18 cellular contexts compared by ENCODE assay signal in genomic region chr2:226622484-226622883, GRCh38.
A peak's percentile ranks its signal among the peaks of the same experiment; 100 is the strongest.
DNase-seq lines count a peak whose midpoint lies in the region; ATAC-seq, FAIRE-seq and TF ChIP-seq lines count a peak whose summit lies in the region.
"Had no signal": no experiment of that assay in that cellular context is flagged by ENCODE, and none has a peak within 500 bp of the region (broad histone marks: within the 10 kb centered on the region; RNA-seq: fewer than 3 reads in every experiment).

No MANE protein-coding gene starts in this region.

- POLR2A ChIA-PET in A549 (lab: Yijun Ruan, JAX), result no interaction called here

- no peaks in the 10 kb centered on the region for H3K9me3 Mint-ChIP-seq in activated naive CD8-positive, alpha-beta T cell treated with anti-CD3 and anti-CD28 coated beads for 36 hours
- H3K9me3 Mint-ChIP-seq in natural killer cell, result peaks cover 0 to 4% of the 10 kb centered on the region in 2 donors
- H3K9me3 Mint-ChIP-seq: activated B cell treated with CpG ODN at 0.5 μM for 24 hours had no signal

- CTCF ChIA-PET in A549 (lab: Yijun Ruan, JAX), result interaction anchor here (0.6 to 0.7 kb wide), 2 partner anchors 218 to 392 kb away, joined by 3 read pairs; no protein-coding TSS in a partner anchor

- dilution Hi-C loops in keratinocyte (cut with MboI; ENCODE audit: extremely low pct_ligation_motif_present, low sequenced_read_pairs), result no loop called here

- H3K4me3 ChIP-seq in A549 (no peak overlapping the region), astrocyte of the spinal cord (ENCODE audit: low read depth, low read length) (no peak overlapping the region), keratinocyte (ENCODE audit: control insufficient read depth in 2 of 3, extremely low read depth in 1 of 3, insufficient read depth in 2 of 3, low read depth in 1 of 3, low read length in 3 of 3) (no peak overlapping the region)

- no peaks in the 10 kb centered on the region for H3K79me2 ChIP-seq in keratinocyte (ENCODE audit: control insufficient read depth, insufficient read depth, low read length)

- H3K4me3 Mint-ChIP-seq in activated naive CD8-positive, alpha-beta T cell treated with anti-CD3 and anti-CD28 coated beads for 36 hours, result no peak overlapping the region
- no peak overlapping the region for H3K4me3 Mint-ChIP-seq in natural killer cell
- H3K4me3 Mint-ChIP-seq: activated B cell treated with CpG ODN at 0.5 μM for 24 hours; activated CD8-positive, alpha-beta memory T cell treated with anti-CD3 and anti-CD28 coated beads, Interleukin-2, amount 10 ng/mL, durations not matched to agents 7 days and 5 days; brain; naive thymus-derived CD4-positive, alpha-beta T cell; stimulated activated naive B cell treated with anti-CD40 and anti-IgM and Interleukin-4, amounts not matched to agents 10 μg/mL and 1 μg/mL and 100 μg/mL, for 72 hours had no signal

- in situ Hi-C loops in astrocyte of the spinal cord (cut with HindIII; ENCODE audit: low sequenced_read_pairs), result no loop called here

- H3K4me1 ChIP-seq in A549, result peaks cover 14% of the 10 kb centered on the region
- H3K4me1 ChIP-seq in keratinocyte (ENCODE audit: control insufficient read depth, extremely low read depth, insufficient read depth, low read length), result no peaks in the 10 kb centered on the region

- 72% methylated on average over 2 of the region's 2 CpGs for WGBS in A549 (ENCODE audit: missing lambda C conversion rate)

- no peaks in the 10 kb centered on the region for H3K36me3 Mint-ChIP-seq in activated naive CD8-positive, alpha-beta T cell treated with anti-CD3 and anti-CD28 coated beads for 36 hours
- no peaks in the 10 kb centered on the region for H3K36me3 Mint-ChIP-seq in natural killer cell
- H3K36me3 Mint-ChIP-seq: activated CD8-positive, alpha-beta memory T cell treated with anti-CD3 and anti-CD28 coated beads, Interleukin-2, amount 10 ng/mL, durations not matched to agents 7 days and 5 days; brain; stimulated activated naive B cell treated with anti-CD40 and anti-IgM and Interleukin-4, amounts not matched to agents 10 μg/mL and 1 μg/mL and 100 μg/mL, for 72 hours had no signal

- H3K27ac Mint-ChIP-seq in activated naive CD8-positive, alpha-beta T cell treated with anti-CD3 and anti-CD28 coated beads for 36 hours, result no peak overlapping the region
- H3K27ac Mint-ChIP-seq in natural killer cell, result no peak overlapping the region
- H3K27ac Mint-ChIP-seq: activated B cell treated with CpG ODN at 0.5 μM for 24 hours; activated CD8-positive, alpha-beta memory T cell treated with anti-CD3 and anti-CD28 coated beads, Interleukin-2, amount 10 ng/mL, durations not matched to agents 7 days and 5 days; naive thymus-derived CD4-positive, alpha-beta T cell; stimulated activated naive B cell treated with anti-CD40 and anti-IgM and Interleukin-4, amounts not matched to agents 10 μg/mL and 1 μg/mL and 100 μg/mL, for 72 hours had no signal

- H3K9me3 ChIP-seq in A549 (0 out of 3 replicates have a peak, but pooled peaks cover 4% of the 10 kb centered on the region), keratinocyte (ENCODE audit: control insufficient read depth, low read depth, low read length) (no peaks in the 10 kb centered on the region)
- H3K9me3 ChIP-seq: Caco-2 had no signal

- H3K27me3 Mint-ChIP-seq in activated naive CD8-positive, alpha-beta T cell treated with anti-CD3 and anti-CD28 coated beads for 36 hours, result no peaks in the 10 kb centered on the region
- peaks cover 0 to 8% of the 10 kb centered on the region in 2 donors for H3K27me3 Mint-ChIP-seq in natural killer cell (ENCODE audit: low read depth in 2 of 2)

- intact Hi-C loops in natural killer cell (cut with micrococcal nuclease), result no loop called here

- no peak overlapping the region for H3K27ac ChIP-seq in A549
- H3K27ac ChIP-seq in keratinocyte (ENCODE audit: control insufficient read depth, insufficient read depth, low read length), result no peak overlapping the region

- no peaks in the 10 kb centered on the region for H3K4me1 Mint-ChIP-seq in activated naive CD8-positive, alpha-beta T cell treated with anti-CD3 and anti-CD28 coated beads for 36 hours
- no peaks in the 10 kb centered on the region for H3K4me1 Mint-ChIP-seq in natural killer cell
- H3K4me1 Mint-ChIP-seq: activated B cell treated with CpG ODN at 0.5 μM for 24 hours; activated CD8-positive, alpha-beta memory T cell treated with anti-CD3 and anti-CD28 coated beads, Interleukin-2, amount 10 ng/mL, durations not matched to agents 7 days and 5 days; stimulated activated naive B cell treated with anti-CD40 and anti-IgM and Interleukin-4, amounts not matched to agents 10 μg/mL and 1 μg/mL and 100 μg/mL, for 72 hours had no signal

- no peaks in the 10 kb centered on the region for H3K27me3 ChIP-seq in keratinocyte (ENCODE audit: control insufficient read depth, extremely low read depth, insufficient read depth, low read length)

- H3K4me2 ChIP-seq in A549 (no peak overlapping the region), keratinocyte (ENCODE audit: control insufficient read depth, extremely low read depth, insufficient read depth, low read depth, low read length) (no peak overlapping the region)

- no peak for TF ChIP-seq POLR2A in A549 (IDR thresholded peaks at IDR 0.05; ENCODE audit: low read length)

- H3K36me3 ChIP-seq in keratinocyte (ENCODE audit: control insufficient read depth in 2 of 2, extremely low read depth in 1 of 2, insufficient read depth in 2 of 2, low read length in 2 of 2), result peaks cover 0 to 1% of the 10 kb centered on the region in 2 experiments

- no peak for TF ChIP-seq CTCF in A549 (IDR thresholded peaks at IDR 0.05)
- TF ChIP-seq CTCF in astrocyte of the spinal cord (IDR thresholded peaks at IDR 0.05; ENCODE audit: low read depth, low read length), result peak; percentile 24
- TF ChIP-seq CTCF in keratinocyte (optimal IDR thresholded peaks at IDR 0.05 in 1 of 3, IDR thresholded peaks at IDR 0.05 in 1 of 3, conservative IDR thresholded peaks at IDR 0.05 in 1 of 3; ENCODE audit: extremely low read depth in 1 of 3, insufficient read depth in 2 of 3, low read length in 3 of 3), result peak in 2 of 3 experiments; percentile 13 to 20
- TF ChIP-seq CTCF in natural killer cell (IDR thresholded peaks at IDR 0.05), result no peak

- H2AFZ ChIP-seq in keratinocyte (ENCODE audit: control insufficient read depth, low read length), result no peak overlapping the region

- DNase-seq in A549 (ENCODE audit: low read depth in 1 of 2, low spot score in 1 of 2) (peak in 1 of 2 experiments; percentile 17), HuH-7 (ENCODE audit: low spot score) (peak; percentile 20), astrocyte of the spinal cord (ENCODE audit: low read depth, low spot score) (no peak), keratinocyte (ENCODE audit: low read depth, low spot score) (no peak), natural killer cell (no peak)
- no peak for DNase-seq in stimulated activated CD4-positive, alpha-beta T cell treated with anti-CD3 and anti-CD28 coated beads, Interleukin-12 subunit alpha, Interleukin-12 subunit beta, amount 100 ng/mL, for 4 hours
- no peak for DNase-seq in activated naive CD8-positive, alpha-beta T cell treated with anti-CD3 and anti-CD28 coated beads for 36 hours
- DNase-seq: activated B cell treated with CpG ODN at 0.5 μM for 24 hours; activated CD8-positive, alpha-beta memory T cell treated with anti-CD3 and anti-CD28 coated beads, Interleukin-2, amount 10 ng/mL, durations not matched to agents 7 days and 5 days; GOT3; head of caudate nucleus; naive thymus-derived CD4-positive, alpha-beta T cell; stimulated activated naive B cell treated with anti-CD40 and anti-IgM and Interleukin-4, amounts not matched to agents 10 μg/mL and 1 μg/mL and 100 μg/mL, for 72 hours had no signal

- TF ChIP-seq EP300 in A549 (IDR thresholded peaks at IDR 0.05), result no peak

- H4K20me1 ChIP-seq in keratinocyte (ENCODE audit: control insufficient read depth, extremely low read depth, insufficient read depth, low read length), result no peaks in the 10 kb centered on the region

- ATAC-seq in A549 (peak; percentile 43 to 52; a peak in 3 of 6 replicates), natural killer cell (no peak), HG03039 (IDR thresholded peaks at IDR 0.05; ENCODE audit: unreplicated experiment) (no peak)
- ATAC-seq: activated CD8-positive, alpha-beta memory T cell treated with anti-CD3 and anti-CD28 coated beads, Interleukin-2, amount 10 ng/mL, durations not matched to agents 7 days and 5 days; naive thymus-derived CD4-positive, alpha-beta T cell; sciatic nerve; stimulated activated naive B cell treated with anti-CD40 and anti-IgM and Interleukin-4, amounts not matched to agents 10 μg/mL and 1 μg/mL and 100 μg/mL, for 72 hours had no signal

- no peak overlapping the region for H3K9ac ChIP-seq in keratinocyte (ENCODE audit: control insufficient read depth, extremely low read depth, insufficient read depth, low read length)

- no peaks in the 10 kb centered on the region for H3K9me1 ChIP-seq in keratinocyte (ENCODE audit: control insufficient read depth, extremely low read depth, insufficient read depth, low read length)

- TF ChIP-seq RAD21 in A549 (conservative IDR thresholded peaks at IDR 0.05 in 1 of 2, IDR thresholded peaks at IDR 0.05 in 1 of 2), result no peak

- no peak for FAIRE-seq in A549 (lab: Jason Lieb, UNC)
- no peak for FAIRE-seq in keratinocyte (lab: Jason Lieb, UNC)
- FAIRE-seq: urothelium cell line had no signal

TF ChIP-seq in A549, 52 proteins besides CTCF, POLR2A, EP300 and RAD21:
- TF ChIP-seq TP53 (CRISPR knock-in tag; IDR thresholded peaks at IDR 0.05), result no peak
- no peak for TF ChIP-seq RNF2 (IDR thresholded peaks at IDR 0.05; ENCODE audit: borderline replicate concordance, low read depth)
- TF ChIP-seq JUN (IDR thresholded peaks at IDR 0.05), result no peak
- no peak for TF ChIP-seq KDM5A (IDR thresholded peaks at IDR 0.05)
- no peak for TF ChIP-seq GATA3 (IDR thresholded peaks at IDR 0.05; ENCODE audit: borderline replicate concordance)
- no peak for TF ChIP-seq HOXA7 (CRISPR knock-in tag; IDR thresholded peaks at IDR 0.05)
- no peak for TF ChIP-seq MYC (IDR thresholded peaks at IDR 0.05; ENCODE audit: borderline replicate concordance, low read length)
- TF ChIP-seq USF2 (IDR thresholded peaks at IDR 0.05), result no peak

Comparison
In these comparisons a context has a peak if more than half of its experiments do, and no peak if none do; other contexts are left out.
1. ATAC-seq: peak in A549 (2 of 2); none in natural killer cell (0 of 3) and HG03039 (single experiment).
2. CTCF ChIP-seq: peak in astrocyte of the spinal cord (single experiment) and keratinocyte (2 of 3); none in A549 (single experiment) and natural killer cell (single experiment).